In the genomic region with DNA sequence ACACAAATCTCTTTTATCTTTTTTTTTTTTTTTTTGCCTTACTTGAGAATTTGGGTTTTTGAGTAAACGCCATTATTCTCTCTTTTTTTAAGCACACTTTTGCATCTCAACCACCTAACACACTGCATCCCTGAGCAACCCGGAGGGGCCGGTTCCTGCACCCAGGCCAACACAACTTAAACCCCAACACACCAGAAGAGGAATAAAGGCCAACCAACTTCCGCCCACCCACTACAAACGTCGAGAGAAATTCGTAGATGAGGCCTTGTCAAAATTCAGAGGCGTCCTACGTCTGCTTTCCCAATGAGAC, we compare ENCODE assay signal across 7 cellular contexts. TPM values are rescaled to one million over a fixed set of nuclear protein-coding genes. Genes with fewer than 3 reads are reported as not detected.
A peak's percentile ranks its signal among the peaks of the same experiment; 100 is the strongest.
DNase-seq lines count a peak whose midpoint lies in the region; ATAC-seq and TF ChIP-seq lines count a peak whose summit lies in the region.

No MANE protein-coding gene starts in this region.

- peaks cover 38% of the 10 kb centered on the region for H3K36me3 ChIP-seq in SJSA1

- H3K27ac ChIP-seq in SJSA1, result peak overlapping the region; percentile 97

- H3K9me3 ChIP-seq in SJSA1 (replicated peaks), result no peaks in the 10 kb centered on the region

- H3K4me3 ChIP-seq in SJSA1 (peak overlapping the region; percentile 84), foreskin fibroblast (ENCODE audit: low read depth in 1 of 2, low read length in 2 of 2) (peak overlapping the region; percentile 95 to 98)

- DNase-seq in SJSA1 (ENCODE audit: low read depth in 1 of 2, low spot score in 2 of 2) (no peak), foreskin fibroblast (no peak), sciatic nerve (ENCODE audit: low spot score) (no peak), NCI-H2196 (lab: John Stamatoyannopoulos, UW; ENCODE audit: unreplicated experiment) (no peak), D341Med (ENCODE audit: low spot score) (no peak)

- no peak for TF ChIP-seq CTCF in foreskin fibroblast (IDR thresholded peaks at IDR 0.05; ENCODE audit: low read depth, low read length)

- H3K4me1 ChIP-seq in SJSA1 (replicated peaks), result peaks cover 10% of the 10 kb centered on the region

- intact Hi-C loops in sciatic nerve (cut with DNase I), result no loop called here

- H3K27me3 ChIP-seq in SJSA1 (replicated peaks), result no peaks in the 10 kb centered on the region

- ATAC-seq in GM21723 (IDR thresholded peaks at IDR 0.05; ENCODE audit: unreplicated experiment) (peak; percentile 27), sciatic nerve (peak; percentile 49), GM18861 (IDR thresholded peaks at IDR 0.05; ENCODE audit: unreplicated experiment) (no peak)

RNA-seq across cellular contexts. Expression of a gene that starts 0.4 kb away (rescaled TPM):
- 83.8 and 127 TPM in 2 replicates for total RNA-seq in SJSA1 (2014; rRNA removed; shearing (Covaris generic))
- total RNA-seq in sciatic nerve, result 0.80 TPM

Comparison
In these comparisons a context has a peak if more than half of its experiments do, and no peak if none do; other contexts are left out.
1. RNA of a gene that starts 0.4 kb away (total RNA-seq): 83.8 to 127 TPM in SJSA1; 0.80 TPM in sciatic nerve (single experiment); every median in the first group is over 10 times any median in the second.